9 cellular contexts compared by ENCODE assay signal in the genomic region with DNA sequence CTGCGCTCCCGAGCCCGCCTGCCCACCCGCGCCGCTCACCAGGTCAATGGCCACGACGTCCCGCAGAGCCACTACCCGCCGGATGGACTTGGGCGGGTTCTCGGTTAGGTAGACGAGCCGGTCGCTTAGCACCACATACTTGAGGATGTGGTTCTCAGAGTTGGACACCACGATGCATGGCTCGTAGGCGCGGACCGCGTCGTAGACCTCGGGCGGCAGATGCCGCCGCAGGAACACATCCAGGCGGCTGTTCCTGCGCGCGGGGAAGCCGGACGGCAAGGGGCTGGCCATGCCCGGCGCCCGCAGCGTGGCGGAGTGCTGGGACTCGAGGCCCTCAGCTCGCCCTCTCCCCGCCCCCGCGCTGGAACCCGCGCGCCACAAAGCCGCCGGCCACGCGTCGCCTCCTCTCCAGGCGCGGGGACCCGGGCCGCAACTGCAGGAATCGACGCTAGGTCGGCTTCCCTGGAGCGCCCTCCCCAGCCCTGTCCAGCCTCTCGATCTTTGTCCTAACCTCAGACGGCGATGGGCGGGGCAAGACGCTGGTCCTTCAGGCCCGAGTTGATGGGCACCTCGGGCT. TPM values are rescaled to one million over a fixed set of nuclear protein-coding genes. Genes with fewer than 3 reads are reported as not detected.
DNase-seq lines count a peak whose midpoint lies in the region; ATAC-seq, FAIRE-seq and TF ChIP-seq lines count a peak whose summit lies in the region.
"Had no signal": no experiment of that assay in that cellular context is flagged by ENCODE, and none has a peak within 500 bp of the region (broad histone marks: within the 10 kb centered on the region; RNA-seq: fewer than 3 reads in every experiment).

Gene C12orf56, minus strand, starts transcription at position 484 of the 577 bp plus-strand sequence. Its CDS starts 193 bp downstream, at position 291.

- intact Hi-C loops in CD14-positive monocyte (cut with micrococcal nuclease): loop anchor here in 1 of 2 donors (5.0 kb wide), 1 partner anchor 113 kb away; no protein-coding TSS in a partner anchor

- H3K36me3 ChIP-seq in GM23338 (ENCODE audit: insufficient read depth): no peaks in the 10 kb centered on the region
- no peaks in the 10 kb centered on the region for H3K36me3 ChIP-seq in keratinocyte (ENCODE audit: control insufficient read depth in 2 of 2, extremely low read depth in 1 of 2, insufficient read depth in 2 of 2, low read length in 2 of 2)
- H3K36me3 ChIP-seq in thymus (ENCODE audit: control insufficient read depth, insufficient read depth): no peaks in the 10 kb centered on the region

- H3K79me2 ChIP-seq in GM23338 (replicated peaks; ENCODE audit: insufficient read depth) (no peaks in the 10 kb centered on the region), keratinocyte (ENCODE audit: control insufficient read depth, insufficient read depth, low read length) (no peaks in the 10 kb centered on the region)

- peaks cover 7% of the 10 kb centered on the region for H3F3A ChIP-seq in GM23338 (replicated peaks; ENCODE audit: low read depth)

- no peak for FAIRE-seq in keratinocyte (lab: Jason Lieb, UNC)
- FAIRE-seq: GM12878 had no signal

- peaks cover 3% of the 10 kb centered on the region; the same call in 1 of the 2 replicates for H3K4me1 ChIP-seq in GM23338 (ENCODE audit: insufficient read depth)
- H3K4me1 ChIP-seq in keratinocyte (ENCODE audit: control insufficient read depth, extremely low read depth, insufficient read depth, low read length): peaks cover 17% of the 10 kb centered on the region
- H3K4me1 ChIP-seq in thymus (ENCODE audit: control insufficient read depth, insufficient read depth, low read length): peaks cover 5% of the 10 kb centered on the region

- no peak within 1 kb of the TSS for H3K27ac ChIP-seq in 22Rv1
- H3K27ac ChIP-seq in GM23338 (ENCODE audit: low read depth): no peak within 1 kb of the TSS
- no peak within 1 kb of the TSS for H3K27ac ChIP-seq in keratinocyte (ENCODE audit: control insufficient read depth, insufficient read depth, low read length)
- H3K27ac ChIP-seq in thymus (ENCODE audit: low read depth): no peak within 1 kb of the TSS

- no peaks in the 10 kb centered on the region for H3K9me1 ChIP-seq in keratinocyte (ENCODE audit: control insufficient read depth, extremely low read depth, insufficient read depth, low read length)

- TF ChIP-seq CTCF in 22Rv1 (IDR thresholded peaks at IDR 0.05) (peak; percentile 38), GM23338 (conservative IDR thresholded peaks at IDR 0.05; ENCODE audit: low read depth in 2 of 2) (peak in 1 of 2 experiments; percentile 49; a peak in 2 of 4 replicates), keratinocyte (optimal IDR thresholded peaks at IDR 0.05 in 1 of 3, IDR thresholded peaks at IDR 0.05 in 1 of 3, conservative IDR thresholded peaks at IDR 0.05 in 1 of 3; ENCODE audit: extremely low read depth in 1 of 3, insufficient read depth in 2 of 3, low read length in 3 of 3) (no peak), CD14-positive monocyte (IDR thresholded peaks at IDR 0.05) (no peak)

- H3K9me3 Mint-ChIP-seq in GM23338 (no peaks in the 10 kb centered on the region), CD14-positive monocyte (peaks cover 0 to 4% (median 2%) of the 10 kb centered on the region in 7 donors)
- no peaks in the 10 kb centered on the region for H3K9me3 Mint-ChIP-seq in activated naive CD8-positive, alpha-beta T cell treated with anti-CD3 and anti-CD28 coated beads for 36 hours

- H3K27me3 Mint-ChIP-seq in GM23338 (ENCODE audit: insufficient read depth, low read depth, poor library complexity): peaks cover 19% of the 10 kb centered on the region
- H3K27me3 Mint-ChIP-seq in activated naive CD8-positive, alpha-beta T cell treated with anti-CD3 and anti-CD28 coated beads for 36 hours: peaks cover 16% of the 10 kb centered on the region
- H3K27me3 Mint-ChIP-seq in CD14-positive monocyte (ENCODE audit: low read depth in 3 of 3): peaks cover 24 to 37% (median 34%) of the 10 kb centered on the region in 3 donors

- H2AFZ ChIP-seq in GM23338 (peak within 1 kb of the TSS; percentile 87), keratinocyte (ENCODE audit: control insufficient read depth, low read length) (peak within 1 kb of the TSS; percentile 70)

- peaks cover 14% of the 10 kb centered on the region; the same call in 1 of the 2 replicates for H3K27me3 ChIP-seq in GM23338 (ENCODE audit: insufficient read depth)
- no peaks in the 10 kb centered on the region for H3K27me3 ChIP-seq in keratinocyte (ENCODE audit: control insufficient read depth, extremely low read depth, insufficient read depth, low read length)
- peaks cover 22% of the 10 kb centered on the region for H3K27me3 ChIP-seq in thymus (ENCODE audit: control insufficient read depth, insufficient read depth)

- H3K27ac Mint-ChIP-seq in GM23338 (no peak within 1 kb of the TSS), CD14-positive monocyte (no peak within 1 kb of the TSS)
- peak within 1 kb of the TSS; percentile 20 for H3K27ac Mint-ChIP-seq in activated naive CD8-positive, alpha-beta T cell treated with anti-CD3 and anti-CD28 coated beads for 36 hours

- H3K4me3 Mint-ChIP-seq in GM23338: peak within 1 kb of the TSS; percentile 72
- H3K4me3 Mint-ChIP-seq in activated naive CD8-positive, alpha-beta T cell treated with anti-CD3 and anti-CD28 coated beads for 36 hours: peak within 1 kb of the TSS; percentile 69
- H3K4me3 Mint-ChIP-seq in CD14-positive monocyte: peak within 1 kb of the TSS in 1 of 2 donors; percentile 86

- dilution Hi-C loops in keratinocyte (cut with MboI; ENCODE audit: extremely low pct_ligation_motif_present, low sequenced_read_pairs): no loop called here

- no peaks in the 10 kb centered on the region for H3K9me3 ChIP-seq in keratinocyte (ENCODE audit: control insufficient read depth, low read depth, low read length)
- no peaks in the 10 kb centered on the region for H3K9me3 ChIP-seq in thymus (ENCODE audit: control insufficient read depth)

- H3K4me1 Mint-ChIP-seq in GM23338 (peaks cover 5% of the 10 kb centered on the region; the same call in 2 of the 3 replicates), CD14-positive monocyte (peaks cover 8% of the 10 kb centered on the region)
- H3K4me1 Mint-ChIP-seq in activated naive CD8-positive, alpha-beta T cell treated with anti-CD3 and anti-CD28 coated beads for 36 hours: peaks cover 12% of the 10 kb centered on the region

- ATAC-seq in GM23338: peak; percentile 89
- ATAC-seq in GM21381 (IDR thresholded peaks at IDR 0.05; ENCODE audit: unreplicated experiment): no peak
- ATAC-seq: GM12878 had no signal

- no peak within 1 kb of the TSS for H3K9ac ChIP-seq in keratinocyte (ENCODE audit: control insufficient read depth, extremely low read depth, insufficient read depth, low read length)

- H3K36me3 Mint-ChIP-seq in GM23338 (ENCODE audit: low read depth) (no peaks in the 10 kb centered on the region), CD14-positive monocyte (no peaks in the 10 kb centered on the region)
- H3K36me3 Mint-ChIP-seq in activated naive CD8-positive, alpha-beta T cell treated with anti-CD3 and anti-CD28 coated beads for 36 hours: no peaks in the 10 kb centered on the region

- peak within 1 kb of the TSS; percentile 71 for H3K4me3 ChIP-seq in GM23338
- peak within 1 kb of the TSS; percentile 1 to 27 (median 23) for H3K4me3 ChIP-seq in keratinocyte (ENCODE audit: control insufficient read depth in 2 of 3, extremely low read depth in 1 of 3, insufficient read depth in 2 of 3, low read depth in 1 of 3, low read length in 3 of 3)
- H3K4me3 ChIP-seq in thymus (ENCODE audit: low read length): peak within 1 kb of the TSS; percentile 1
- H3K4me3 ChIP-seq: GM12878 had no signal

- peaks cover 3% of the 10 kb centered on the region; the same call in 1 of the 2 replicates for H3K9me2 ChIP-seq in GM23338 (ENCODE audit: insufficient read depth)

- DNase-seq in GM23338 (ENCODE audit: low spot score) (peak; percentile 91), keratinocyte (ENCODE audit: low read depth, low spot score) (no peak), CD14-positive monocyte (ENCODE audit: low spot score) (no peak), RPMI8226 (no peak)
- peak; percentile 26 for DNase-seq in activated naive CD8-positive, alpha-beta T cell treated with anti-CD3 and anti-CD28 coated beads for 36 hours

- H3K4me2 ChIP-seq in GM23338 (peak within 1 kb of the TSS; percentile 78), keratinocyte (ENCODE audit: control insufficient read depth, extremely low read depth, insufficient read depth, low read depth, low read length) (peak within 1 kb of the TSS; percentile 57)

- H4K20me1 ChIP-seq in GM23338 (replicated peaks; ENCODE audit: insufficient read depth) (no peaks in the 10 kb centered on the region), keratinocyte (ENCODE audit: control insufficient read depth, extremely low read depth, insufficient read depth, low read length) (no peaks in the 10 kb centered on the region)

- WGBS in thymus: 4% methylated on average over 66 of the region's 66 CpGs

RNA-seq across cellular contexts. Expression of gene C12orf56, which starts in this region (rescaled TPM):
- 4.6 and 9.3 TPM in 2 replicates for total RNA-seq in GM23338 (2014; rRNA removed; shearing (Covaris generic))
- 6.4 and 8.1 TPM in 2 replicates for polyA plus RNA-seq in GM23338 (2016; fragmentation: Nextera tagmentation; extraction: Ambion mirVana)
- not detected for total RNA-seq in activated naive CD8-positive, alpha-beta T cell treated with anti-CD3 and anti-CD28 coated beads for 36 hours
- polyA plus RNA-seq in keratinocyte: 0.03 to 0.18 TPM (median 0.14 TPM) in 3 replicates
- 0.19 TPM for polyA plus RNA-seq in keratinocyte (2011; ENCODE audit: low read depth)
- 0.06 and 0.21 TPM in 2 replicates for polyA plus RNA-seq in keratinocyte (2011; cell fraction: cytosol; rRNA removed)
- 0.07 and 0.28 TPM in 2 replicates for polyA plus RNA-seq in keratinocyte (2011; cell fraction: nucleus; rRNA removed)
- 0.08 and 0.75 TPM in 2 replicates for polyA plus RNA-seq in keratinocyte (2012; ENCODE audit: low replicate concordance)
- 0.07 to 0.32 TPM in 2 of 3 replicates, not detected in the other for polyA minus RNA-seq in keratinocyte
- not detected for polyA minus RNA-seq in keratinocyte (2011; cell fraction: cytosol; rRNA and poly(A)+ RNA removed)
- not detected in 2 replicates for polyA minus RNA-seq in keratinocyte (2011; cell fraction: nucleus; rRNA and poly(A)+ RNA removed)
- polyA plus RNA-seq in thymus: 7.1 TPM
- polyA plus RNA-seq in CD14-positive monocyte: not detected
- total RNA-seq: GM12878 had no signal
- polyA plus RNA-seq: GM12878 had no signal

Comparison
In these comparisons a context has a peak if more than half of its experiments do, and no peak if none do; other contexts are left out.
1. Peak in DNase-seq in activated naive CD8-positive, alpha-beta T cell treated with anti-CD3 and anti-CD28 coated beads for 36 hours; RNA of the gene not detected or under 1 TPM.
2. H3K4me3 ChIP-seq: peak in every context shown above with its lines; median percentile 71 in GM23338; 23 in keratinocyte; 1 in thymus.